25 cellular contexts compared by ENCODE assay signal in genomic region chr9:2198956-2199635, GRCh38.
"Had no signal": no experiment of that assay in that cellular context is flagged by ENCODE, and none has a peak within 500 bp of the region (broad histone marks: within the 10 kb centered on the region; RNA-seq: fewer than 3 reads in every experiment).

No MANE protein-coding gene starts in this region.

- H3K27me3 ChIP-seq: body of pancreas, cardiac muscle cell, esophagus muscularis mucosa, sigmoid colon, SJCRH30, upper lobe of right lung had no signal

- H3K4me3 Mint-ChIP-seq: activated B cell treated with CpG ODN at 0.5 μM for 24 hours; activated T-cell treated with anti-CD3 and anti-CD28 coated beads, Interleukin-2, amount 50 U/mL, for 72 hours; dendritic cell treated with granulocyte-macrophage colony-stimulating factor and Interleukin-4, amounts not matched to agents 40 ng/mL and 50 ng/mL, for 4 days; natural killer cell had no signal

- H3K36me3 Mint-ChIP-seq: natural killer cell had no signal

- ATAC-seq: activated T-cell treated with anti-CD3 and anti-CD28 coated beads, Interleukin-2, amount 50 U/mL, for 72 hours; body of pancreas; natural killer cell; upper lobe of right lung had no signal

- H3K36me3 ChIP-seq: cardiac muscle cell, SJCRH30 had no signal

- H3K4me1 ChIP-seq: body of pancreas, esophagus muscularis mucosa, left ventricle myocardium inferior, sigmoid colon, SJCRH30, upper lobe of right lung had no signal

- H3K27ac ChIP-seq: body of pancreas, cardiac muscle cell, esophagus muscularis mucosa, left ventricle myocardium inferior, sigmoid colon, SJCRH30, upper lobe of right lung had no signal

- DNase-seq: activated B cell treated with CpG ODN at 0.5 μM for 24 hours; activated CD4-positive, alpha-beta T cell treated with anti-CD3 and anti-CD28 coated beads for 48 hours; activated CD8-positive, alpha-beta memory T cell treated with anti-CD3 and anti-CD28 coated beads, Interleukin-2, amount 50 U/mL, for 48 hours; activated gamma-delta T cell treated with Interleukin-2 at 50 U/mL for 16 hours; activated T-cell treated with anti-CD3 and anti-CD28 coated beads, Interleukin-2, amount 50 U/mL, for 72 hours; body of pancreas; effector memory CD4-positive, alpha-beta T cell; glutamatergic neuron; hippocampal formation; left ventricle myocardium inferior; mammary epithelial cell; midbrain; natural killer cell; retina; sigmoid colon; SJCRH30; stimulated activated CD4-positive, alpha-beta T cell treated with anti-CD3 and anti-CD28 coated beads, Interleukin-15, amount 100 ng/mL, for 24 hours; stimulated activated CD8-positive, alpha-beta memory T cell treated with anti-CD3 and anti-CD28 coated beads, Interleukin-4, amount 100 ng/mL, for 48 hours; stimulated activated naive CD4-positive, alpha-beta T cell; T1000; upper lobe of right lung had no signal

- H3K4me3 ChIP-seq: body of pancreas, cardiac muscle cell, esophagus muscularis mucosa, left ventricle myocardium inferior, sigmoid colon, SJCRH30, smooth muscle cell, upper lobe of right lung had no signal

- H3K27ac Mint-ChIP-seq: activated B cell treated with CpG ODN at 0.5 μM for 24 hours; activated T-cell treated with anti-CD3 and anti-CD28 coated beads, Interleukin-2, amount 50 U/mL, for 72 hours; dendritic cell treated with granulocyte-macrophage colony-stimulating factor and Interleukin-4, amounts not matched to agents 40 ng/mL and 50 ng/mL, for 4 days had no signal

- H3K9me3 ChIP-seq: SJCRH30, upper lobe of right lung had no signal

- H3K27me3 Mint-ChIP-seq: activated B cell treated with CpG ODN at 0.5 μM for 24 hours; dendritic cell treated with granulocyte-macrophage colony-stimulating factor and Interleukin-4, amounts not matched to agents 40 ng/mL and 50 ng/mL, for 4 days had no signal

- H3K4me1 Mint-ChIP-seq: activated B cell treated with CpG ODN at 0.5 μM for 24 hours had no signal

- H3K4me2 ChIP-seq: smooth muscle cell had no signal
